Comparison of ENCODE assay signal across 1 cellular context in the genomic region with DNA sequence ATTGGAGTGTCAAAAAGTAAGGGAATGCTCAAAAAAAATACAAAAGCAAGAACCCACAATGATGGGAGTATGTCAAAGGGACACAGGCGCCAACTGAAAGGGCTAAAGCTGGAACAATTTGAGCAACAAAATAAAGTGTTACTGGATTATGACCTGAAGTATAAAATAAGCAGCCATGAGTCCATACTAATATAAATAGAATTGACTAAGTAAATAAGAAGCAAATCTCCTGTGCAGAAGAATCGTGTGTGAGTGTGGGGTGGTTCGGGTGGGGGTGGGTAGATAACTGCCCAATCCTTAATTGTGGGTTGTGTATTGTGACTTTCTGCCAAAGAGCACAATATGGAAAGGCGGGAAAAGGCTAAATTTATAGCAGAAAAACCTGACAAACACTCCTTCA.
TF ChIP-seq lines count a peak whose summit lies in the region.

No MANE protein-coding gene starts in this region.

TF ChIP-seq in HCT116, 20 proteins besides CTCF, POLR2A, EP300 and RAD21 (continued from another document):
- TF ChIP-seq, protein P1, sequence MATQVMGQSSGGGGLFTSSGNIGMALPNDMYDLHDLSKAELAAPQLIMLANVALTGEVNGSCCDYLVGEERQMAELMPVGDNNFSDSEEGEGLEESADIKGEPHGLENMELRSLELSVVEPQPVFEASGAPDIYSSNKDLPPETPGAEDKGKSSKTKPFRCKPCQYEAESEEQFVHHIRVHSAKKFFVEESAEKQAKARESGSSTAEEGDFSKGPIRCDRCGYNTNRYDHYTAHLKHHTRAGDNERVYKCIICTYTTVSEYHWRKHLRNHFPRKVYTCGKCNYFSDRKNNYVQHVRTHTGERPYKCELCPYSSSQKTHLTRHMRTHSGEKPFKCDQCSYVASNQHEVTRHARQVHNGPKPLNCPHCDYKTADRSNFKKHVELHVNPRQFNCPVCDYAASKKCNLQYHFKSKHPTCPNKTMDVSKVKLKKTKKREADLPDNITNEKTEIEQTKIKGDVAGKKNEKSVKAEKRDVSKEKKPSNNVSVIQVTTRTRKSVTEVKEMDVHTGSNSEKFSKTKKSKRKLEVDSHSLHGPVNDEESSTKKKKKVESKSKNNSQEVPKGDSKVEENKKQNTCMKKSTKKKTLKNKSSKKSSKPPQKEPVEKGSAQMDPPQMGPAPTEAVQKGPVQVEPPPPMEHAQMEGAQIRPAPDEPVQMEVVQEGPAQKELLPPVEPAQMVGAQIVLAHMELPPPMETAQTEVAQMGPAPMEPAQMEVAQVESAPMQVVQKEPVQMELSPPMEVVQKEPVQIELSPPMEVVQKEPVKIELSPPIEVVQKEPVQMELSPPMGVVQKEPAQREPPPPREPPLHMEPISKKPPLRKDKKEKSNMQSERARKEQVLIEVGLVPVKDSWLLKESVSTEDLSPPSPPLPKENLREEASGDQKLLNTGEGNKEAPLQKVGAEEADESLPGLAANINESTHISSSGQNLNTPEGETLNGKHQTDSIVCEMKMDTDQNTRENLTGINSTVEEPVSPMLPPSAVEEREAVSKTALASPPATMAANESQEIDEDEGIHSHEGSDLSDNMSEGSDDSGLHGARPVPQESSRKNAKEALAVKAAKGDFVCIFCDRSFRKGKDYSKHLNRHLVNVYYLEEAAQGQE (IDR thresholded peaks at IDR 0.05; ENCODE audit: low read depth), result no peak
- TF ChIP-seq TCF7L2 (IDR thresholded peaks at IDR 0.05; ENCODE audit: borderline replicate concordance, extremely low read depth, insufficient read depth, insufficient read length), result no peak
